19 cellular contexts compared by ENCODE assay signal in the genomic region with DNA sequence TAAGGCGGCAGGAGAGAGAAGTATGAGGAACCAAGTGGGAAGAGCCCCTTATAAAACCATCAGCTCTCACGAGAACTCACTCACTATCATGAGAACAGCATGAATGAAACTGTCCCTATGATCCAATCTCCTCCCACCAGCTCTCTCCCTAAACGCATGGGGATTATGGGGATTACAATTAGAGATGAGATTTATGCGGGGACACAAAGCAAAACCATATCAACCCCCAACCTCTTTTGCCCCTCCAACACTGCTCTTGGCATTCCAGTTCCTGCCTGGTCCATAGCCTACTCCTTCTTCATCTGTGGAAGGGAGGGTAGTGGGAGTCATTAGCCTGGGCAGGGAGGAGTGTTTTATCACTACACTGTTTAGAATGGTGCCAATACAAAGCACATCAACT. TPM values are rescaled to one million over a fixed set of nuclear protein-coding genes. Genes with fewer than 3 reads are reported as not detected.
A peak's percentile ranks its signal among the peaks of the same experiment; 100 is the strongest.
DNase-seq lines count a peak whose midpoint lies in the region; FAIRE-seq and TF ChIP-seq lines count a peak whose summit lies in the region.
"Had no signal": no experiment of that assay in that cellular context is flagged by ENCODE, and none has a peak within 500 bp of the region (broad histone marks: within the 10 kb centered on the region; RNA-seq: fewer than 3 reads in every experiment).

No MANE protein-coding gene starts in this region.

- DNase-seq in D721Med (ENCODE audit: insufficient read length, low spot score) = no peak
- DNase-seq in NCI-H82 treated with DMSO at 0.1 percent for 48 hours (lab: John Stamatoyannopoulos, UW; ENCODE audit: unreplicated experiment) = peak; percentile 91
- DNase-seq in coronary artery (ENCODE audit: low spot score) = peak; percentile 24
- no peak for DNase-seq in immature natural killer cell
- no peak for DNase-seq in activated CD4-positive, CD25-positive, alpha-beta regulatory T cell (lab: John Stamatoyannopoulos, UW)
- no peak for DNase-seq in stimulated activated CD8-positive, alpha-beta memory T cell treated with anti-CD3 and anti-CD28 coated beads, Interleukin-4, amount 100 ng/mL, for 48 hours
- DNase-seq in NCI-H1417 treated with DMSO at 0.1 percent for 48 hours (lab: John Stamatoyannopoulos, UW) = no peak
- DNase-seq: NCI-H1092, NCI-H146, NCI-H226, NCI-H510A treated with DMSO at 0.1 percent for 48 hours, NCI-H748 treated with DMSO at 0.1 percent for 48 hours had no signal

- no peak overlapping the region for H3K4me3 Mint-ChIP-seq in immature natural killer cell

- no peak for TF ChIP-seq CTCF in D721Med (IDR thresholded peaks at IDR 0.05; ENCODE audit: insufficient read depth, missing control alignments)
- TF ChIP-seq CTCF in coronary artery (IDR thresholded peaks at IDR 0.05) = no peak

- peaks cover 19 to 26% of the 10 kb centered on the region in 2 donors for H3K4me1 Mint-ChIP-seq in immature natural killer cell

- no peaks in the 10 kb centered on the region for H3K9me3 ChIP-seq in BLaER1
- H3K9me3 ChIP-seq: SJSA1 had no signal

- H3K4me2 ChIP-seq in BLaER1 = peak overlapping the region; percentile 91

- peaks cover 54% of the 10 kb centered on the region for H3K4me1 ChIP-seq in BLaER1

- no peak overlapping the region for H3K4me3 ChIP-seq in BLaER1
- H3K4me3 ChIP-seq in coronary artery = no peak overlapping the region
- H3K4me3 ChIP-seq: SJSA1 had no signal

- H3K27me3 ChIP-seq in BLaER1 = no peaks in the 10 kb centered on the region

- H3K27ac ChIP-seq in BLaER1 (no peak overlapping the region), coronary artery (no peak overlapping the region)
- H3K27ac ChIP-seq: SJSA1 had no signal

- FAIRE-seq in D721Med (lab: Jason Lieb, UNC) = peak; percentile 80
- FAIRE-seq: G401.6, GM12892, H1, RCC 7860 had no signal

- peaks cover 2 to 6% (median 2%) of the 10 kb centered on the region in 3 donors for H3K27me3 Mint-ChIP-seq in immature natural killer cell (ENCODE audit: low read depth in 3 of 3)

- no peak overlapping the region for H3K27ac Mint-ChIP-seq in immature natural killer cell
- H3K27ac Mint-ChIP-seq: CD8-positive, alpha-beta T cell had no signal

- H3K36me3 Mint-ChIP-seq in immature natural killer cell = no peaks in the 10 kb centered on the region
- H3K36me3 Mint-ChIP-seq: CD8-positive, alpha-beta T cell had no signal

- H3K9ac ChIP-seq in BLaER1 = no peak overlapping the region

- no peaks in the 10 kb centered on the region for H3K9me3 Mint-ChIP-seq in immature natural killer cell
- H3K9me3 Mint-ChIP-seq: CD8-positive, alpha-beta T cell had no signal

- no peaks in the 10 kb centered on the region; the same call in 1 of the 2 replicates for H4K20me1 ChIP-seq in BLaER1

- no peaks in the 10 kb centered on the region for H3K36me3 ChIP-seq in BLaER1
- H3K36me3 ChIP-seq: SJSA1 had no signal

RNA-seq across cellular contexts. Expression of a gene that starts 1.4 kb away (rescaled TPM):
- polyA plus RNA-seq in immature natural killer cell = 1 to 10 TPM; 3.6 to 4.9 (median 3.7) TPM

RNA-seq across cellular contexts. Expression of a gene that starts 15.3 kb away (rescaled TPM):
- not detected for polyA plus RNA-seq in immature natural killer cell
- polyA plus RNA-seq: H1 had no signal

Comparison
In these comparisons a context has a peak if more than half of its experiments do, and no peak if none do; other contexts are left out.
1. DNase-seq: peak in NCI-H82 treated with DMSO at 0.1 percent for 48 hours (single experiment) and coronary artery (single experiment); none in D721Med (single experiment), immature natural killer cell (0 of 3), activated CD4-positive, CD25-positive, alpha-beta regulatory T cell (0 of 4), stimulated activated CD8-positive, alpha-beta memory T cell treated with anti-CD3 and anti-CD28 coated beads, Interleukin-4, amount 100 ng/mL, for 48 hours (single experiment) and NCI-H1417 treated with DMSO at 0.1 percent for 48 hours (single experiment).